In the genomic region with DNA sequence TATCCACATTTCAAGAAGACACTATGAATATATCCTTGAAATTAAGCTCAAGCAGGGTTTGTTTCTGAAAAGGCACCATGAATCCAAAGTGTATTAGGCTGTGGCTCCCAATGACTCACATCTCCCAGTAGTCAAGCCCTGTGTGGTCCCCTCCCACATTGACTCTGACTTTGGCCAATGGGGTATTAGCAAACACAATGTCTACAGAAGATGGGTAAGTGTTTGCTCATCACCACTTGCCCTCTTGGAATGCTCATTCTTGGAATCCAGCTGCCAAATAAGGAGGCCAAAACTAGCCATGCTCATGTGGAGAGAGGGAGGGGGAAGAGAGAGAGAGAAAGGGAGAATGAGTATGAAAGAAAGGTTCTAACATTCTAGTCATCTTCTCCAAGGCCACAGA, we compare ENCODE assay signal across 13 cellular contexts.
A peak's percentile ranks its signal among the peaks of the same experiment; 100 is the strongest.
DNase-seq lines count a peak whose midpoint lies in the region; ATAC-seq and TF ChIP-seq lines count a peak whose summit lies in the region.
"Had no signal": no experiment of that assay in that cellular context is flagged by ENCODE, and none has a peak within 500 bp of the region (broad histone marks: within the 10 kb centered on the region; RNA-seq: fewer than 3 reads in every experiment).

No MANE protein-coding gene starts in this region.

- CTCF ChIA-PET in PC-3 (lab: Charles Lee): no interaction called here

- no peak for TF ChIP-seq CTCF in PC-3 (conservative IDR thresholded peaks at IDR 0.05; ENCODE audit: low read depth, low read length)

- H3K27ac ChIP-seq in PC-3 (ENCODE audit: low read length): no peak overlapping the region

- no peak overlapping the region for H2AFZ ChIP-seq in PC-3 (ENCODE audit: low read length)

- intact Hi-C loops in PC-3 (cut with micrococcal nuclease): no loop called here

- H3K27me3 ChIP-seq in PC-3 (ENCODE audit: low read length): no peaks in the 10 kb centered on the region

- BruUV-seq in PC-3 (replicated peaks; lab: Mats Ljungman, UMichigan): no TSS peak

- ATAC-seq in PC-3 (peak; percentile 46; the same call in 1 of the 2 replicates), esophagus mucosa (peak; percentile 80), HG03520 (IDR thresholded peaks at IDR 0.05; ENCODE audit: unreplicated experiment) (no peak), GM18498 (IDR thresholded peaks at IDR 0.05; ENCODE audit: unreplicated experiment) (no peak)
- ATAC-seq: activated T-cell treated with anti-CD3 and anti-CD28 coated beads, Interleukin-2, amount 50 U/mL, for 4 hours; left ventricle myocardium superior; stimulated activated naive CD8-positive, alpha-beta T cell treated with anti-CD3 and anti-CD28 coated beads, Interleukin-15, amount 100 ng/mL, for 72 hours; T-cell had no signal

- peaks cover 19% of the 10 kb centered on the region for H3K4me1 ChIP-seq in PC-3 (ENCODE audit: insufficient read depth, low read length)

- DNase-seq in GM04503 (ENCODE audit: low read depth) (peak; percentile 84), PC-3 (peak; percentile 74), non-pigmented ciliary epithelial cell (ENCODE audit: low read depth) (peak; percentile 10), D341Med (ENCODE audit: low spot score) (no peak), epidermal melanocyte (ENCODE audit: insufficient read length, low spot score) (no peak)
- DNase-seq: activated T-cell treated with anti-CD3 and anti-CD28 coated beads, Interleukin-2, amount 50 U/mL, for 4 hours; left ventricle myocardium superior; NCI-H1092; stimulated activated naive CD8-positive, alpha-beta T cell treated with anti-CD3 and anti-CD28 coated beads, Interleukin-15, amount 100 ng/mL, for 72 hours; T-cell had no signal

- H3K9ac ChIP-seq in PC-3 (ENCODE audit: low read length): no peak overlapping the region

- H3K4me3 ChIP-seq in PC-3 (ENCODE audit: low read length): no peak overlapping the region

- POLR2A ChIA-PET in PC-3 (lab: Charles Lee; ENCODE audit: unreplicated experiment): no interaction called here

- H3K9me2 ChIP-seq in PC-3 (replicated peaks; ENCODE audit: low read length): no peaks in the 10 kb centered on the region

- no peaks in the 10 kb centered on the region for H3K9me3 ChIP-seq in PC-3 (ENCODE audit: low read length)

- no peaks in the 10 kb centered on the region for H3K79me2 ChIP-seq in PC-3 (ENCODE audit: low read length)

- no peaks in the 10 kb centered on the region for H3F3A ChIP-seq in PC-3 (ENCODE audit: low read length, unreplicated experiment)

- no peaks in the 10 kb centered on the region for H3K36me3 ChIP-seq in PC-3 (ENCODE audit: low read depth, low read length)

- H4K20me1 ChIP-seq in PC-3 (ENCODE audit: low read length): no peaks in the 10 kb centered on the region

- no peak overlapping the region for H3K4me2 ChIP-seq in PC-3 (ENCODE audit: low read length)

Comparison
In these comparisons a context has a peak if more than half of its experiments do, and no peak if none do; other contexts are left out.
1. DNase-seq: peak in GM04503 (single experiment), PC-3 (single experiment) and non-pigmented ciliary epithelial cell (single experiment); none in D341Med (single experiment) and epidermal melanocyte (single experiment).
2. ATAC-seq: peak in PC-3 (single experiment) and esophagus mucosa (single experiment); none in HG03520 (single experiment) and GM18498 (single experiment).